In genomic region chr12:81450920-81451739, GRCh38 we compare ENCODE assay signal across 8 cellular contexts.
DNase-seq lines count a peak whose midpoint lies in the region; ATAC-seq, FAIRE-seq and TF ChIP-seq lines count a peak whose summit lies in the region.

No MANE protein-coding gene starts in this region.

- no peaks in the 10 kb centered on the region for H3K9me2 ChIP-seq in Karpas-422 (replicated peaks; ENCODE audit: insufficient read depth, low read length)

- no peak overlapping the region for H3K27ac ChIP-seq in Karpas-422 (ENCODE audit: low read length)
- H3K27ac ChIP-seq in RWPE1, result no peak overlapping the region
- no peak overlapping the region for H3K27ac ChIP-seq in pancreas

- no peak for FAIRE-seq in pancreas (lab: Jason Lieb, UNC)

- H3K9me3 ChIP-seq in BE2C, result no peaks in the 10 kb centered on the region
- no peaks in the 10 kb centered on the region for H3K9me3 ChIP-seq in Karpas-422 (ENCODE audit: low read length)
- no peaks in the 10 kb centered on the region for H3K9me3 ChIP-seq in pancreas

- ATAC-seq in GM19025 (IDR thresholded peaks at IDR 0.05; ENCODE audit: low read depth, unreplicated experiment), result peak; percentile 56
- peak; percentile 53 to 82 (median 78) for ATAC-seq in pancreas
- ATAC-seq in HG02763 (IDR thresholded peaks at IDR 0.05; ENCODE audit: unreplicated experiment), result no peak

- no peak overlapping the region for H2AFZ ChIP-seq in Karpas-422 (ENCODE audit: low read length)

- intact Hi-C loops in pancreas (cut with DNase I), result no loop called here

- H3K27me3 ChIP-seq in BE2C (no peaks in the 10 kb centered on the region), Karpas-422 (ENCODE audit: low read length) (no peaks in the 10 kb centered on the region), pancreas (no peaks in the 10 kb centered on the region)

- H4K20me1 ChIP-seq in Karpas-422 (ENCODE audit: insufficient read depth, low read depth, low read length), result no peaks in the 10 kb centered on the region

- H3K4me3 ChIP-seq in BE2C (ENCODE audit: low read depth, low read length), result no peak overlapping the region
- no peak overlapping the region for H3K4me3 ChIP-seq in Karpas-422 (ENCODE audit: low read length)
- no peak overlapping the region for H3K4me3 ChIP-seq in fibroblast of pulmonary artery (replicated peaks; ENCODE audit: low read depth, low read length)
- no peak overlapping the region for H3K4me3 ChIP-seq in pancreas

- 29 to 38% methylated on average over 5 of the region's 5 CpGs for WGBS in pancreas, 2 donors

- H3K4me1 ChIP-seq in BE2C, result no peaks in the 10 kb centered on the region
- H3K4me1 ChIP-seq in Karpas-422 (ENCODE audit: low read length), result no peaks in the 10 kb centered on the region
- no peaks in the 10 kb centered on the region for H3K4me1 ChIP-seq in pancreas

- H3K36me3 ChIP-seq in BE2C (no peaks in the 10 kb centered on the region), Karpas-422 (ENCODE audit: insufficient read depth, low read length) (no peaks in the 10 kb centered on the region), pancreas (no peaks in the 10 kb centered on the region)

- no peak overlapping the region for H3K4me2 ChIP-seq in Karpas-422 (ENCODE audit: low read depth, low read length, poor library complexity, severe bottlenecking)

- DNase-seq in BE2C (peak; percentile 57), Karpas-422 (peak; percentile 68), RWPE1 (ENCODE audit: low spot score) (peak; percentile 42), fibroblast of pulmonary artery (ENCODE audit: low read depth) (peak; percentile 81), pancreas (peak in 3 of 6 donors; percentile 17 to 26 (median 19))
- DNase-seq in activated CD8-positive, alpha-beta memory T cell treated with anti-CD3 and anti-CD28 coated beads, Interleukin-2, amount 50 U/mL, for 4 hours, result no peak

- peak; percentile 74 for TF ChIP-seq CTCF in BE2C (IDR thresholded peaks at IDR 0.05; ENCODE audit: low read depth, low read length)
- TF ChIP-seq CTCF in RWPE1 (conservative IDR thresholded peaks at IDR 0.05; ENCODE audit: low read depth), result peak; percentile 56
- peak; percentile 76 for TF ChIP-seq CTCF in fibroblast of pulmonary artery (IDR thresholded peaks at IDR 0.05; ENCODE audit: low read length, missing control alignments)
- peak in 3 of 4 donors; percentile 9 to 41 (median 19) for TF ChIP-seq CTCF in pancreas (IDR thresholded peaks at IDR 0.05)

- CTCF ChIA-PET in RWPE1 (lab: Yijun Ruan, JAX), result interaction anchor here (0.6 to 1.0 kb wide), 3 partner anchors 9 to 177 kb away, joined by 4 to 5 read pairs (median 4); no protein-coding TSS in a partner anchor

- no peak overlapping the region for H3K9ac ChIP-seq in Karpas-422 (ENCODE audit: low read length)

- H3K79me2 ChIP-seq in Karpas-422 (ENCODE audit: low read length), result no peaks in the 10 kb centered on the region

- POLR2A ChIA-PET in RWPE1 (lab: Yijun Ruan, JAX; ENCODE audit: low non-redundant PET), result no interaction called here

Comparison
In these comparisons a context has a peak if more than half of its experiments do, and no peak if none do; other contexts are left out.
1. CTCF ChIP-seq: peak in every context shown above with its lines; median percentile 76 in fibroblast of pulmonary artery; 74 in BE2C; 56 in RWPE1; 19 in pancreas.